In genomic region chr22:50548046-50548912, GRCh38 we compare ENCODE assay signal across 9 cellular contexts. TPM values are rescaled to one million over a fixed set of nuclear protein-coding genes. Genes with fewer than 3 reads are reported as not detected.
A peak's percentile ranks its signal among the peaks of the same experiment; 100 is the strongest.
DNase-seq lines count a peak whose midpoint lies in the region; ATAC-seq, FAIRE-seq and TF ChIP-seq lines count a peak whose summit lies in the region.
"Had no signal": no experiment of that assay in that cellular context is flagged by ENCODE, and none has a peak within 500 bp of the region (broad histone marks: within the 10 kb centered on the region; RNA-seq: fewer than 3 reads in every experiment).

No MANE protein-coding gene starts in this region.

- TF ChIP-seq CTCF in SU-DHL-6 (IDR thresholded peaks at IDR 0.05; ENCODE audit: insufficient read depth, low read length, poor library complexity, severe bottlenecking) (no peak), GM12878 (IDR thresholded peaks at IDR 0.05 in 2 of 3, conservative IDR thresholded peaks at IDR 0.05 in 1 of 3; ENCODE audit: control insufficient read depth in 2 of 3, extremely low read depth in 1 of 3, insufficient read depth in 1 of 3, low read depth in 3 of 3, low read length in 3 of 3) (peak in 2 of 3 experiments; percentile 11 to 14; a peak in 3 of 6 replicates), pancreas (IDR thresholded peaks at IDR 0.05) (no peak), tibial artery (IDR thresholded peaks at IDR 0.05) (no peak)

- RAD21 ChIA-PET in GM12878 (lab: Charles Lee; ENCODE audit: unreplicated experiment): interaction anchor here (0.7 to 2.1 kb wide), 9 partner anchors 8 to 305 kb away, joined by 3 to 16 read pairs (median 3); partner anchors contain the start of genes LMF2, NCAPH2, SCO2 and SYCE3

- SMC1A ChIA-PET in GM12878 (lab: Charles Lee; ENCODE audit: uncharacterized antibody, unreplicated experiment): interaction anchor here (1.2 to 2.4 kb wide), 6 partner anchors 8 to 72 kb away, joined by 4 to 14 read pairs (median 6); partner anchors contain the start of genes SCO2 and SYCE3

- H2AFZ ChIP-seq in SU-DHL-6 (ENCODE audit: low read depth, low read length, severe bottlenecking) (no peak overlapping the region), GM12878 (ENCODE audit: control insufficient read depth, low read depth, low read length) (peak overlapping the region; percentile 68)

- H3K9me3 ChIP-seq in SU-DHL-6 (ENCODE audit: insufficient read depth, low read length) (no peaks in the 10 kb centered on the region), GM12878 (replicated peaks; ENCODE audit: control insufficient read depth, insufficient read depth, low read length) (no peaks in the 10 kb centered on the region), pancreas (no peaks in the 10 kb centered on the region), tibial artery (no peaks in the 10 kb centered on the region)

- no peaks in the 10 kb centered on the region for H4K20me1 ChIP-seq in SU-DHL-6 (ENCODE audit: low read depth, low read length)
- no peaks in the 10 kb centered on the region for H4K20me1 ChIP-seq in GM12878 (ENCODE audit: control insufficient read depth, insufficient read depth)

- no peaks in the 10 kb centered on the region; the same call in 1 of the 2 replicates for H3F3A ChIP-seq in SU-DHL-6 (ENCODE audit: insufficient read depth)

- no peaks in the 10 kb centered on the region for H3K27me3 ChIP-seq in SU-DHL-6 (ENCODE audit: low read length)
- peaks cover 0 to 1% of the 10 kb centered on the region in 2 experiments; a peak in 1 of 4 replicates for H3K27me3 ChIP-seq in GM12878 (replicated peaks in 1 of 2; ENCODE audit: control insufficient read depth in 2 of 2, insufficient read depth in 2 of 2, low read length in 1 of 2)
- peaks cover 0 to 4% (median 1%) of the 10 kb centered on the region in 4 donors for H3K27me3 ChIP-seq in pancreas
- peaks cover 0 to 91% of the 10 kb centered on the region in 2 donors for H3K27me3 ChIP-seq in tibial artery

- TF ChIP-seq POLR2A in GM12878 (IDR thresholded peaks at IDR 0.05; ENCODE audit: low read depth, low read length): peak; percentile 76

- no peak for TF ChIP-seq RAD21 in GM12878 (IDR thresholded peaks at IDR 0.05; ENCODE audit: insufficient read depth, low read depth, low read length)

- POLR2A ChIA-PET in GM12878 (lab: Charles Lee): interaction anchor here (0.6 to 2.5 kb wide), 10 partner anchors 10 to 213 kb away, joined by 3 to 15 read pairs (median 8); partner anchors contain the start of genes LMF2, NCAPH2, SCO2 and SYCE3

- intact Hi-C loops in GM12878 (cut with micrococcal nuclease; ENCODE audit: unreplicated experiment): no loop called here
- intact Hi-C loops in pancreas (cut with DNase I): no loop called here
- intact Hi-C loops in tibial artery (cut with DNase I; ENCODE audit: low total_unique reads): no loop called here

- peak overlapping the region; percentile 26; the same call in 1 of the 2 replicates for H3K9ac ChIP-seq in SU-DHL-6 (ENCODE audit: low read length)
- peak overlapping the region; percentile 44; the same call in 1 of the 2 replicates for H3K9ac ChIP-seq in GM12878 (ENCODE audit: control insufficient read depth, insufficient read depth, low read length)

- FAIRE-seq in GM12878 (lab: Jason Lieb, UNC) (peak; percentile 7), pancreas (lab: Jason Lieb, UNC) (no peak)

- H3K4me1 ChIP-seq in GM12878 (ENCODE audit: control insufficient read depth, insufficient read depth, low read length) (peaks cover 23% of the 10 kb centered on the region), pancreas (peaks cover 0 to 4% (median 0%) of the 10 kb centered on the region in 3 donors), tibial artery (peaks cover 0 to 33% (median 19%) of the 10 kb centered on the region in 4 donors)

- peak overlapping the region; percentile 28 for H3K4me2 ChIP-seq in SU-DHL-6 (ENCODE audit: low read depth, low read length, poor library complexity, severe bottlenecking)
- peak overlapping the region; percentile 66 for H3K4me2 ChIP-seq in GM12878 (ENCODE audit: control insufficient read depth, insufficient read depth)

- in situ Hi-C loops in GM12878 (cut with MboI): no loop called here

- WGBS in GM12878 (ENCODE audit: insufficient coverage, insufficient replicate concordance, low lambda C conversion rate, missing lambda C conversion rate): 14% methylated on average over 40 of the region's 56 CpGs
- 18 to 27% methylated on average over 37 to 56 of the region's 56 CpGs for WGBS in pancreas, 2 donors

- no TSS peak for BruUV-seq in GM12878 (replicated peaks; lab: Mats Ljungman, UMichigan)

- DNase-seq in COLO668 (lab: John Stamatoyannopoulos, UW; ENCODE audit: unreplicated experiment): peak; percentile 46
- no peak for DNase-seq in GM12878 (ENCODE audit: low read depth, low spot score)
- DNase-seq in pancreas: peak in 4 of 6 donors; percentile 46 to 76 (median 66)
- no peak for DNase-seq in LoVo (ENCODE audit: low spot score)
- no peak for DNase-seq in RKO (ENCODE audit: low spot score)
- no peak for DNase-seq in tibial artery

- no peaks in the 10 kb centered on the region for H3K9me2 ChIP-seq in SU-DHL-6 (replicated peaks; ENCODE audit: insufficient read depth, low read length)

- H3K4me3 ChIP-seq in SU-DHL-6 (ENCODE audit: insufficient read depth, low read length, poor library complexity, severe bottlenecking): no peak overlapping the region
- peak overlapping the region; percentile 38; the same call in 1 of the 2 replicates for H3K4me3 ChIP-seq in GM12878
- H3K4me3 ChIP-seq in pancreas: peak overlapping the region in 2 of 4 donors; percentile 16 to 37
- H3K4me3 ChIP-seq in tibial artery: peak overlapping the region in 1 of 2 donors; percentile 33

- no peak for TF ChIP-seq EP300 in GM12878 (IDR thresholded peaks at IDR 0.05; ENCODE audit: borderline replicate concordance in 1 of 2, control insufficient read depth in 1 of 2, low read depth in 2 of 2, low read length in 2 of 2)

- H3K27ac ChIP-seq in SU-DHL-6 (ENCODE audit: low read depth, low read length): no peak overlapping the region
- H3K27ac ChIP-seq in GM12878 (ENCODE audit: control insufficient read depth, insufficient read depth): no peak overlapping the region; the same call in 1 of the 2 replicates
- H3K27ac ChIP-seq in pancreas: no peak overlapping the region
- no peak overlapping the region for H3K27ac ChIP-seq in tibial artery

- ATAC-seq in GM12878: peak; percentile 7
- peak; percentile 14 to 44 (median 30) for ATAC-seq in pancreas
- ATAC-seq in HG03565 (IDR thresholded peaks at IDR 0.05; ENCODE audit: unreplicated experiment): no peak

- H3K36me3 ChIP-seq in SU-DHL-6 (ENCODE audit: low read length) (no peaks in the 10 kb centered on the region), GM12878 (ENCODE audit: control insufficient read depth in 2 of 2, insufficient read depth in 2 of 2, low read length in 1 of 2) (no peaks in the 10 kb centered on the region), pancreas (no peaks in the 10 kb centered on the region), tibial artery (no peaks in the 10 kb centered on the region)

- CTCF ChIA-PET in GM12878 (lab: Yijun Ruan, JAX): interaction anchor here (1.0 to 2.2 kb wide), 7 partner anchors 9 to 74 kb away, joined by 3 to 9 read pairs (median 5); partner anchors contain the start of gene SCO2

- H3K79me2 ChIP-seq in SU-DHL-6 (ENCODE audit: insufficient read depth, low read length) (no peaks in the 10 kb centered on the region), GM12878 (ENCODE audit: control insufficient read depth, insufficient read depth, low read length) (no peaks in the 10 kb centered on the region)

RNA-seq across cellular contexts. Expression of gene KLHDC7B, which starts 2.6 kb away (rescaled TPM):
- total RNA-seq in GM12878 (2013; cell fraction: nucleolus; rRNA removed): 2.3 and 2.6 TPM in 2 replicates
- total RNA-seq in GM12878 (2014; rRNA removed) (1.3 and 1.5 TPM in 2 replicates), GM12878 (2014; rRNA removed; fragmentation: Illumina TruSeq; extraction: Trizol) (0.32 and 0.63 TPM in 2 replicates), GM12878 (2021) (1.1 and 1.7 TPM in 2 replicates), pancreas (1 to 10 TPM in 1 of 6 donors, under 1 TPM in 5; 0.03 to 2.1 (median 0.12) TPM)
- 0.26 TPM for polyA plus RNA-seq in GM12878 (2011; ENCODE audit: low read depth)
- polyA plus RNA-seq in GM12878 (2011; rRNA removed) (not detected in 2 replicates), GM12878 (2014; fragmentation: Illumina TruSeq; extraction: Trizol) (0.59 and 0.65 TPM in 2 replicates), GM12878 (2014; fragmentation: Nextera tagmentation; extraction: Ambion mirVana) (under 1 TPM in 1 of 2 experiments, not detected in 1; 0.05 TPM), GM12878 (2014; rRNA removed) (1.8 and 2.2 TPM in 2 replicates), GM12878 (2016; fragmentation: Nextera tagmentation; extraction: Ambion mirVana) (1 to 10 TPM in 1 of 2 experiments, under 1 TPM in 1; 0.72 to 1.1 TPM), pancreas (under 1 TPM in 1 of 2 donors, not detected in 1; 0.15 TPM)
- polyA plus RNA-seq in GM12878 (2011; cell fraction: cytosol; rRNA removed): 0.01 and 0.03 TPM in 2 replicates
- polyA plus RNA-seq in GM12878 (2011; cell fraction: nucleus; rRNA removed): 0.03 and 0.04 TPM in 2 replicates
- 1.5 and 1.9 TPM in 2 replicates for polyA plus RNA-seq in GM12878 (2012)
- polyA minus RNA-seq in GM12878 (2011; rRNA and poly(A)+ RNA removed): not detected in 2 replicates
- polyA minus RNA-seq in GM12878 (2011; cell fraction: cytosol; rRNA and poly(A)+ RNA removed): 0.31 TPM in 1 of 2 replicates, not detected in the other
- 0.10 TPM in 1 of 2 replicates, not detected in the other for polyA minus RNA-seq in GM12878 (2011; cell fraction: nucleus; rRNA and poly(A)+ RNA removed)
- total RNA-seq: temporal lobe had no signal

RNA-seq across cellular contexts. Expression of gene SYCE3, which starts 14.4 kb away (rescaled TPM):
- not detected in 2 replicates for total RNA-seq in GM12878 (2013; cell fraction: nucleolus; rRNA removed)
- total RNA-seq in GM12878 (2014; rRNA removed) (not detected in 2 replicates), GM12878 (2014; rRNA removed; fragmentation: Illumina TruSeq; extraction: Trizol) (0.76 TPM in 1 of 2 replicates, not detected in the other), GM12878 (2021) (not detected in 2 replicates), pancreas (under 1 TPM in 1 of 6 donors, not detected in 5; 0.63 TPM)
- polyA plus RNA-seq in GM12878 (2011; ENCODE audit: low read depth): not detected
- polyA plus RNA-seq in GM12878 (2011; rRNA removed) (0.79 and 1.1 TPM in 2 replicates), GM12878 (2014; fragmentation: Illumina TruSeq; extraction: Trizol) (0.38 TPM in 1 of 2 replicates, not detected in the other), GM12878 (2014; fragmentation: Nextera tagmentation; extraction: Ambion mirVana) (under 1 TPM; 0.76 to 0.91 TPM), GM12878 (2014; rRNA removed) (not detected in 2 replicates), GM12878 (2016; fragmentation: Nextera tagmentation; extraction: Ambion mirVana) (under 1 TPM in 1 of 2 experiments, not detected in 1; 0.43 TPM), pancreas (under 1 TPM; 0.45 to 0.80 TPM)
- 0.64 TPM in 2 replicates for polyA plus RNA-seq in GM12878 (2011; cell fraction: cytosol; rRNA removed)
- polyA plus RNA-seq in GM12878 (2011; cell fraction: nucleus; rRNA removed): not detected in 2 replicates
- polyA plus RNA-seq in GM12878 (2012): 1.6 and 1.8 TPM in 2 replicates
- polyA minus RNA-seq in GM12878 (2011; rRNA and poly(A)+ RNA removed): not detected in 2 replicates
- polyA minus RNA-seq in GM12878 (2011; cell fraction: cytosol; rRNA and poly(A)+ RNA removed): not detected in 2 replicates
- not detected in 2 replicates for polyA minus RNA-seq in GM12878 (2011; cell fraction: nucleus; rRNA and poly(A)+ RNA removed)
- total RNA-seq: temporal lobe had no signal

RNA-seq across cellular contexts. Expression of gene TYMP, which starts 18.5 kb away (rescaled TPM):
- 57.1 and 63.5 TPM in 2 replicates for total RNA-seq in GM12878 (2013; cell fraction: nucleolus; rRNA removed)
- total RNA-seq in GM12878 (2014; rRNA removed) (39.8 and 40.8 TPM in 2 replicates), GM12878 (2014; rRNA removed; fragmentation: Illumina TruSeq; extraction: Trizol) (8.9 and 9.8 TPM in 2 replicates), GM12878 (2021) (53.2 and 53.9 TPM in 2 replicates), pancreas (10 to 100 TPM in 4 of 6 donors, 1 to 10 TPM in 2; 5.8 to 68.6 (median 12.4) TPM)
- polyA plus RNA-seq in GM12878 (2011; ENCODE audit: low read depth): 9.5 TPM
- polyA plus RNA-seq in GM12878 (2011; rRNA removed) (8.8 and 21.0 TPM in 2 replicates), GM12878 (2014; fragmentation: Illumina TruSeq; extraction: Trizol) (3.0 and 5.6 TPM in 2 replicates), GM12878 (2014; fragmentation: Nextera tagmentation; extraction: Ambion mirVana) (under 1 TPM; 0.42 to 0.91 TPM), GM12878 (2014; rRNA removed) (55.7 and 57.8 TPM in 2 replicates), GM12878 (2016; fragmentation: Nextera tagmentation; extraction: Ambion mirVana) (10 to 100 TPM; 28.3 to 37.7 TPM), pancreas (10 to 100 TPM; 36.0 to 58.6 TPM)
- polyA plus RNA-seq in GM12878 (2011; cell fraction: cytosol; rRNA removed): 29.5 and 58.9 TPM in 2 replicates
- polyA plus RNA-seq in GM12878 (2011; cell fraction: nucleus; rRNA removed): 283 and 296 TPM in 2 replicates
- 32.9 and 38.1 TPM in 2 replicates for polyA plus RNA-seq in GM12878 (2012)
- polyA minus RNA-seq in GM12878 (2011; rRNA and poly(A)+ RNA removed): 12.4 and 23.6 TPM in 2 replicates
- polyA minus RNA-seq in GM12878 (2011; cell fraction: cytosol; rRNA and poly(A)+ RNA removed): 11.2 and 12.8 TPM in 2 replicates
- polyA minus RNA-seq in GM12878 (2011; cell fraction: nucleus; rRNA and poly(A)+ RNA removed): 22.4 and 35.5 TPM in 2 replicates

RNA-seq across cellular contexts. Expression of gene SCO2, which starts 22.9 kb away (rescaled TPM):
- not detected in 2 replicates for total RNA-seq in GM12878 (2013; cell fraction: nucleolus; rRNA removed)
- total RNA-seq in GM12878 (2014; rRNA removed) (2.8 and 4.4 TPM in 2 replicates), GM12878 (2014; rRNA removed; fragmentation: Illumina TruSeq; extraction: Trizol) (0.32 and 0.36 TPM in 2 replicates), GM12878 (2021) (6.4 and 16.0 TPM in 2 replicates), pancreas (1 to 10 TPM in 5 of 6 donors, not detected in 1; 1.2 to 3.1 (median 1.6) TPM)
- polyA plus RNA-seq in GM12878 (2011; ENCODE audit: low read depth): 5.6 TPM
- polyA plus RNA-seq in GM12878 (2011; rRNA removed) (2.0 and 2.2 TPM in 2 replicates), GM12878 (2014; fragmentation: Illumina TruSeq; extraction: Trizol) (0.18 TPM in 1 of 2 replicates, not detected in the other), GM12878 (2014; fragmentation: Nextera tagmentation; extraction: Ambion mirVana) (1 to 10 TPM in 1 of 2 experiments, not detected in 1; 1.0 TPM), GM12878 (2014; rRNA removed) (2.4 and 7.1 TPM in 2 replicates), GM12878 (2016; fragmentation: Nextera tagmentation; extraction: Ambion mirVana) (10 to 100 TPM; 14.0 to 16.0 TPM), pancreas (1 to 10 TPM in 1 of 2 donors, under 1 TPM in 1; 0.65 to 3.8 TPM)
- polyA plus RNA-seq in GM12878 (2011; cell fraction: cytosol; rRNA removed): 8.5 and 9.4 TPM in 2 replicates
- 10.9 and 11.6 TPM in 2 replicates for polyA plus RNA-seq in GM12878 (2011; cell fraction: nucleus; rRNA removed)
- polyA plus RNA-seq in GM12878 (2012): 4.7 and 8.2 TPM in 2 replicates
- polyA minus RNA-seq in GM12878 (2011; rRNA and poly(A)+ RNA removed): 2.0 TPM in 1 of 2 replicates, not detected in the other
- 4.2 TPM in 1 of 2 replicates, not detected in the other for polyA minus RNA-seq in GM12878 (2011; cell fraction: cytosol; rRNA and poly(A)+ RNA removed)
- not detected in 2 replicates for polyA minus RNA-seq in GM12878 (2011; cell fraction: nucleus; rRNA and poly(A)+ RNA removed)

RNA-seq across cellular contexts. Expression of gene CPT1B, which starts 29.9 kb away (rescaled TPM):
- 75.2 and 82.7 TPM in 2 replicates for total RNA-seq in GM12878 (2013; cell fraction: nucleolus; rRNA removed)
- total RNA-seq in GM12878 (2014; rRNA removed) (28.3 and 28.9 TPM in 2 replicates), GM12878 (2014; rRNA removed; fragmentation: Illumina TruSeq; extraction: Trizol) (12.0 and 13.6 TPM in 2 replicates), GM12878 (2021) (37.0 and 40.8 TPM in 2 replicates), pancreas (10 to 100 TPM in 3 of 6 donors, 1 to 10 TPM in 3; 7.2 to 26.8 (median 10.1) TPM)
- 29.0 TPM for polyA plus RNA-seq in GM12878 (2011; ENCODE audit: low read depth)
- polyA plus RNA-seq in GM12878 (2011; rRNA removed) (26.0 and 36.2 TPM in 2 replicates), GM12878 (2014; fragmentation: Illumina TruSeq; extraction: Trizol) (21.0 and 24.5 TPM in 2 replicates), GM12878 (2014; fragmentation: Nextera tagmentation; extraction: Ambion mirVana) (1 to 10 TPM; 3.5 to 5.7 TPM), GM12878 (2014; rRNA removed) (51.1 and 54.0 TPM in 2 replicates), GM12878 (2016; fragmentation: Nextera tagmentation; extraction: Ambion mirVana) (10 to 100 TPM; 11.5 to 19.0 TPM), pancreas (10 to 100 TPM; 59.7 to 87.0 TPM)
- polyA plus RNA-seq in GM12878 (2011; cell fraction: cytosol; rRNA removed): 30.5 and 42.8 TPM in 2 replicates
- 387 and 439 TPM in 2 replicates for polyA plus RNA-seq in GM12878 (2011; cell fraction: nucleus; rRNA removed)
- 44.1 and 46.1 TPM in 2 replicates for polyA plus RNA-seq in GM12878 (2012)
- polyA minus RNA-seq in GM12878 (2011; rRNA and poly(A)+ RNA removed): 9.7 and 19.9 TPM in 2 replicates
- 3.0 and 5.3 TPM in 2 replicates for polyA minus RNA-seq in GM12878 (2011; cell fraction: cytosol; rRNA and poly(A)+ RNA removed)
- 29.0 and 38.0 TPM in 2 replicates for polyA minus RNA-seq in GM12878 (2011; cell fraction: nucleus; rRNA and poly(A)+ RNA removed)

Comparison
In these comparisons a context has a peak if more than half of its experiments do, and no peak if none do; other contexts are left out.
1. DNase-seq: peak in COLO668 (single experiment) and pancreas (4 of 6); none in GM12878 (single experiment), LoVo (single experiment), RKO (single experiment) and tibial artery (0 of 2).
2. CTCF ChIP-seq: peak in GM12878 (2 of 3); none in SU-DHL-6 (single experiment), pancreas (0 of 4) and tibial artery (0 of 2).